9 cellular contexts compared by ENCODE assay signal in the genomic region with DNA sequence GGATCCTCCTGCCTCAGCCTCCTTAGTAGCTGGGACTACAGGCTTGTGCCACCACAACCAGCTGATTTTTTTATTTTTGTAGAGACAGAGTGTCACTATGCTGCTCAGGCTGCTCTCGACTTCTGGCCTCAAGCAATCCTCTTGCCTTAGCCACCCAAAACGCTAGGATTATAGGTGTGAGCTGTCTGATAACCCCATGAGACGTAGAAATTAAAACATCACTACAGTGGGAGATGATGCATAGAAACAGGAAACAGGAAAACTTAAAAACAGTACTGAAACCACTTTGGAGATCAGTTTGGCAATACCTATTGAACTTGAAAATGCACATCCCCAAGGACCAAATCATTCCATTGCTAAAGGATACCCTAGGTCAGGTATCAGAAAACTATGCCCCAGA. TPM values are rescaled to one million over a fixed set of nuclear protein-coding genes. Genes with fewer than 3 reads are reported as not detected.
A peak's percentile ranks its signal among the peaks of the same experiment; 100 is the strongest.
DNase-seq lines count a peak whose midpoint lies in the region; ATAC-seq, FAIRE-seq and TF ChIP-seq lines count a peak whose summit lies in the region.
"Had no signal": no experiment of that assay in that cellular context is flagged by ENCODE, and none has a peak within 500 bp of the region (broad histone marks: within the 10 kb centered on the region; RNA-seq: fewer than 3 reads in every experiment).

No MANE protein-coding gene starts in this region.

- no peak overlapping the region for H3K4me2 ChIP-seq in K562 (ENCODE audit: insufficient read depth, low read length)
- no peak overlapping the region for H3K4me2 ChIP-seq in smooth muscle cell

- BruUV-seq in K562 (replicated peaks; lab: Mats Ljungman, UMichigan) = no TSS peak

- peaks cover 8% of the 10 kb centered on the region; the same call in 2 of the 3 replicates for H3K36me3 ChIP-seq in K562 (ENCODE audit: control insufficient read depth, insufficient read depth, low read length)
- H3K36me3 ChIP-seq in smooth muscle cell (ENCODE audit: low read depth) = no peaks in the 10 kb centered on the region

- H3K9ac ChIP-seq in K562 (ENCODE audit: insufficient read depth in 1 of 2, low read depth in 2 of 2, low read length in 2 of 2) (no peak overlapping the region; a peak in 1 of 4 replicates), smooth muscle cell (ENCODE audit: low read depth) (no peak overlapping the region)

- no peaks in the 10 kb centered on the region for H3K9me1 ChIP-seq in K562 (ENCODE audit: control insufficient read depth, insufficient read depth, low read length)

- POLR2A ChIA-PET in K562 (lab: Yijun Ruan, JAX) = interaction anchor here (3.5 to 4.6 kb wide), 2 partner anchors 9 to 11 kb away, joined by 15 to 31 read pairs; partner anchors contain the start of gene SENP6
- POLR2A ChIA-PET in GM10248 (lab: Yijun Ruan, JAX) = no interaction called here

- H3K27me3 ChIP-seq in K562 (ENCODE audit: control insufficient read depth in 2 of 2, insufficient read depth in 2 of 2, low read length in 2 of 2) = no peaks in the 10 kb centered on the region
- no peaks in the 10 kb centered on the region for H3K27me3 ChIP-seq in smooth muscle cell (ENCODE audit: low read depth)
- H3K27me3 ChIP-seq: dorsolateral prefrontal cortex had no signal

- in situ Hi-C loops in K562 (cut with MboI) = no loop called here

- no peak for TF ChIP-seq EP300 in K562 (IDR thresholded peaks at IDR 0.05; ENCODE audit: low read length)

- no peak overlapping the region; the same call in 2 of the 3 replicates for H3K27ac ChIP-seq in K562 (ENCODE audit: extremely low read depth, low read depth, low read length)
- H3K27ac ChIP-seq in smooth muscle cell (ENCODE audit: low read depth) = peak overlapping the region; percentile 43

- intact Hi-C loops in K562 (cut with micrococcal nuclease) = no loop called here

- DNase-seq in K562 (ENCODE audit: extremely low read depth in 1 of 4, low spot score in 3 of 4) (no peak), smooth muscle cell (lab: John Stamatoyannopoulos, UW; ENCODE audit: unreplicated experiment) (no peak), NCI-H1105 treated with DMSO at 0.1 percent for 48 hours (lab: John Stamatoyannopoulos, UW) (no peak), GM10248 (ENCODE audit: extremely low spot score) (no peak), NCI-H82 treated with DMSO at 0.1 percent for 48 hours (lab: John Stamatoyannopoulos, UW; ENCODE audit: unreplicated experiment) (no peak)
- DNase-seq: dorsolateral prefrontal cortex, NCI-H2171 treated with DMSO at 0.1 percent for 48 hours had no signal

- peaks cover 12 to 48% of the 10 kb centered on the region in 2 experiments; a peak in 4 of 5 replicates for H3K4me1 ChIP-seq in K562 (replicated peaks in 1 of 2; ENCODE audit: control insufficient read depth in 2 of 2, insufficient read depth in 2 of 2, low read length in 2 of 2)
- H3K4me1 ChIP-seq in smooth muscle cell (ENCODE audit: low read depth) = peaks cover 16% of the 10 kb centered on the region

- H2AFZ ChIP-seq in K562 (ENCODE audit: low read depth, low read length) (no peak overlapping the region), smooth muscle cell (ENCODE audit: low read depth) (no peak overlapping the region)

- H4K20me1 ChIP-seq in K562 (replicated peaks; ENCODE audit: control insufficient read depth, insufficient read depth, low read length) (peaks cover 12% of the 10 kb centered on the region; the same call in 1 of the 2 replicates), smooth muscle cell (ENCODE audit: low read depth) (peaks cover 98% of the 10 kb centered on the region)

- H3F3A ChIP-seq in smooth muscle cell (ENCODE audit: low read depth) = peaks cover 7% of the 10 kb centered on the region

- WGBS in K562 (ENCODE audit: insufficient coverage, low coverage, missing lambda C conversion rate) = 69% methylated on average over 3 of the region's 3 CpGs
- WGBS in smooth muscle cell (ENCODE audit: low lambda C conversion rate) = 80% methylated on average over 3 of the region's 3 CpGs

- H3K79me2 ChIP-seq in K562 (ENCODE audit: control insufficient read depth, insufficient read depth, low read length) = peaks cover 99% of the 10 kb centered on the region
- H3K79me2 ChIP-seq in smooth muscle cell (ENCODE audit: low read depth) = peaks cover 100% of the 10 kb centered on the region

- no peaks in the 10 kb centered on the region for H3K9me3 ChIP-seq in K562 (replicated peaks; ENCODE audit: control insufficient read depth, insufficient read depth, low read depth, low read length)
- no peaks in the 10 kb centered on the region for H3K9me3 ChIP-seq in smooth muscle cell (replicated peaks; ENCODE audit: low read depth)

- no peak for TF ChIP-seq POLR2A in K562 (conservative IDR thresholded peaks at IDR 0.05)

- no peak overlapping the region for H3K4me3 ChIP-seq in K562
- no peak overlapping the region for H3K4me3 ChIP-seq in smooth muscle cell

- no peak for FAIRE-seq in K562 (lab: Jason Lieb, UNC)

- no peak for TF ChIP-seq CTCF in K562 (IDR thresholded peaks at IDR 0.05 in 2 of 3, conservative IDR thresholded peaks at IDR 0.05 in 1 of 3; ENCODE audit: insufficient read depth in 2 of 3, low read depth in 1 of 3, low read length in 3 of 3)
- no peak for TF ChIP-seq CTCF in smooth muscle cell (IDR thresholded peaks at IDR 0.05; ENCODE audit: borderline replicate concordance, insufficient read depth, poor library complexity, severe bottlenecking)
- TF ChIP-seq CTCF in GM10248 (IDR thresholded peaks at IDR 0.05; ENCODE audit: control extremely low read depth, extremely low read depth, low read depth, missing control alignments) = no peak

- CTCF ChIA-PET in K562 (lab: Yijun Ruan, JAX; ENCODE audit: low intra/inter-chr PET ratio) = no interaction called here
- CTCF ChIA-PET in GM10248 (lab: Yijun Ruan, JAX) = interaction anchor here (2.0 to 2.8 kb wide), 2 partner anchors 8 to 9 kb away, joined by 12 to 15 read pairs; no protein-coding TSS in a partner anchor

- ATAC-seq in GM18508 (IDR thresholded peaks at IDR 0.05; ENCODE audit: insufficient read depth, unreplicated experiment) (peak; percentile 12), HG03558 (IDR thresholded peaks at IDR 0.05; ENCODE audit: extremely low read depth, unreplicated experiment) (peak; percentile 7), K562 (peak; percentile 4; the same call in 2 of the 3 replicates)

- no peak for TF ChIP-seq RAD21 in K562 (CRISPR knock-in tag; conservative IDR thresholded peaks at IDR 0.05 in 1 of 2, IDR thresholded peaks at IDR 0.05 in 1 of 2)

TF ChIP-seq in K562, 482 proteins besides CTCF, POLR2A, EP300 and RAD21 (continues in another document):
- no peak for TF ChIP-seq HIVEP1 (CRISPR knock-in tag; IDR thresholded peaks at IDR 0.05)
- no peak for TF ChIP-seq FOXA1 (IDR thresholded peaks at IDR 0.05; ENCODE audit: borderline replicate concordance)
- no peak for TF ChIP-seq NFE2L1 (tag; IDR thresholded peaks at IDR 0.05; ENCODE audit: borderline replicate concordance, low read depth)
- no peak for TF ChIP-seq TFAP4 (CRISPR knock-in tag; IDR thresholded peaks at IDR 0.05; ENCODE audit: borderline replicate concordance)
- TF ChIP-seq, protein P1, sequence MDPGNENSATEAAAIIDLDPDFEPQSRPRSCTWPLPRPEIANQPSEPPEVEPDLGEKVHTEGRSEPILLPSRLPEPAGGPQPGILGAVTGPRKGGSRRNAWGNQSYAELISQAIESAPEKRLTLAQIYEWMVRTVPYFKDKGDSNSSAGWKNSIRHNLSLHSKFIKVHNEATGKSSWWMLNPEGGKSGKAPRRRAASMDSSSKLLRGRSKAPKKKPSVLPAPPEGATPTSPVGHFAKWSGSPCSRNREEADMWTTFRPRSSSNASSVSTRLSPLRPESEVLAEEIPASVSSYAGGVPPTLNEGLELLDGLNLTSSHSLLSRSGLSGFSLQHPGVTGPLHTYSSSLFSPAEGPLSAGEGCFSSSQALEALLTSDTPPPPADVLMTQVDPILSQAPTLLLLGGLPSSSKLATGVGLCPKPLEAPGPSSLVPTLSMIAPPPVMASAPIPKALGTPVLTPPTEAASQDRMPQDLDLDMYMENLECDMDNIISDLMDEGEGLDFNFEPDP (CRISPR knock-in tag; IDR thresholded peaks at IDR 0.05) = no peak
- no peak for TF ChIP-seq TCFL5 (CRISPR knock-in tag; conservative IDR thresholded peaks at IDR 0.05)
- TF ChIP-seq ZNF785 (CRISPR knock-in tag; IDR thresholded peaks at IDR 0.05) = no peak
- no peak for TF ChIP-seq ATF1 (CRISPR knock-in tag; IDR thresholded peaks at IDR 0.05)
- TF ChIP-seq ATF1 (tag; IDR thresholded peaks at IDR 0.05) = no peak
- TF ChIP-seq ZFP30 (CRISPR knock-in tag; IDR thresholded peaks at IDR 0.05; ENCODE audit: borderline replicate concordance) = no peak

RNA-seq across cellular contexts. Expression of gene SENP6, which starts 10.8 kb away (rescaled TPM):
- total RNA-seq in K562 (2011; cell fraction: chromatin; rRNA removed; ENCODE audit: low replicate concordance) = 48.5 and 222 TPM in 2 replicates
- 23.3 and 32.6 TPM in 2 replicates for total RNA-seq in K562 (2011; cell fraction: nucleolus; rRNA removed)
- total RNA-seq in K562 (2011; cell fraction: nucleoplasm; rRNA removed) = 72.3 and 122 TPM in 2 replicates
- total RNA-seq in K562 (2014; rRNA removed) = 31.4 and 37.8 TPM in 2 replicates
- 79.4 and 89.9 TPM in 2 replicates for total RNA-seq in K562 (2014; rRNA removed; fragmentation: Illumina TruSeq; extraction: Trizol)
- 59.7 and 65.9 TPM in 2 replicates for total RNA-seq in K562 (2015; rRNA removed; fragmentation: Illumina TruSeq; extraction: Trizol)
- total RNA-seq in K562 (2021) = 52.9 and 60.2 TPM in 2 replicates
- polyA plus RNA-seq in K562 (2011; rRNA removed) = 33.6 and 43.7 TPM in 2 replicates
- 5.2 and 9.1 TPM in 2 replicates for polyA plus RNA-seq in K562 (2011; cell fraction: cytosol; rRNA removed)
- polyA plus RNA-seq in K562 (2011; cell fraction: nucleus; rRNA removed) = 21.5 and 23.7 TPM in 2 replicates
- polyA plus RNA-seq in K562 (2012) = 32.8 and 39.2 TPM in 2 replicates
- polyA plus RNA-seq in K562 (2014; fragmentation: Illumina TruSeq; extraction: Trizol) = 48.2 and 57.7 TPM in 2 replicates
- 10 to 100 TPM; 11.1 to 12.6 TPM for polyA plus RNA-seq in K562 (2014; fragmentation: Nextera tagmentation; extraction: Ambion mirVana)
- polyA plus RNA-seq in K562 (2014; rRNA removed) = 42.2 and 46.8 TPM in 2 replicates
- polyA minus RNA-seq in K562 (2011; rRNA and poly(A)+ RNA removed) = 55.8 and 68.9 TPM in 2 replicates
- polyA minus RNA-seq in K562 (2011; cell fraction: cytosol; rRNA and poly(A)+ RNA removed) = 15.6 and 21.2 TPM in 2 replicates
- 43.8 and 69.5 TPM in 2 replicates for polyA minus RNA-seq in K562 (2011; cell fraction: nucleus; rRNA and poly(A)+ RNA removed)
- 126 and 130 TPM in 2 replicates for total RNA-seq in smooth muscle cell
- 45.0 and 50.2 TPM in 2 replicates for polyA plus RNA-seq in smooth muscle cell
